ENCODE assay signal across 25 cellular contexts in genomic region chr2:8399731-8400130, GRCh38.
DNase-seq lines count a peak whose midpoint lies in the region; ATAC-seq lines count a peak whose summit lies in the region.
"Had no signal": no experiment of that assay in that cellular context is flagged by ENCODE, and none has a peak within 500 bp of the region (broad histone marks: within the 10 kb centered on the region; RNA-seq: fewer than 3 reads in every experiment).

No MANE protein-coding gene starts in this region.

- ATAC-seq in Right ventricle myocardium superior (ENCODE audit: poor library complexity) = no peak
- ATAC-seq: A549; CD8-positive, alpha-beta T cell had no signal

- intact Hi-C loops in Right ventricle myocardium superior (cut with DNase I) = no loop called here

- DNase-seq in COLO829 (ENCODE audit: low spot score) = peak; percentile 60
- peak; percentile 54 for DNase-seq in foreskin melanocyte
- DNase-seq in D341Med (ENCODE audit: low spot score) = no peak
- DNase-seq in Right ventricle myocardium superior = no peak
- DNase-seq: 8988T; ACHN; AML-193; BE2C; C1 segment of cervical spinal cord; Caco-2; Calu3; CD4-positive, alpha-beta memory T cell; CD4-positive, alpha-beta T cell; CD4-positive, CD25-positive, alpha-beta regulatory T cell; CD8-positive, alpha-beta memory T cell; CD8-positive, alpha-beta T cell; COR-L47; DMS 273 treated with DMSO at 0.1 percent for 48 hours; DMS153; DMS53; DMS79; DMS79 treated with DMSO at 0.1 percent for 48 hours; DND-41; EL had no signal

Comparison
In these comparisons a context has a peak if more than half of its experiments do, and no peak if none do; other contexts are left out.
1. DNase-seq: peak in COLO829 (single experiment) and foreskin melanocyte (single experiment); none in D341Med (single experiment) and Right ventricle myocardium superior (single experiment).